In genomic region chrX:118368398-118368797, GRCh38 we compare ENCODE assay signal across 11 cellular contexts.
"Had no signal": no experiment of that assay in that cellular context is flagged by ENCODE, and none has a peak within 500 bp of the region (broad histone marks: within the 10 kb centered on the region; RNA-seq: fewer than 3 reads in every experiment).

No MANE protein-coding gene starts in this region.

- H3K27ac ChIP-seq: GM23248 had no signal

- DNase-seq: GM23248, GOT3, H7, H9, HCEC 1CT, HFFc6 had no signal

- ATAC-seq: GM23338, HCT116 had no signal

- H3K36me3 ChIP-seq: HAP-1 had no signal

- H3K4me3 ChIP-seq: GM23248, GM23338, HAP-1 had no signal

- H3K9me3 ChIP-seq: HAP-1 had no signal

- H2AFZ ChIP-seq: GM23248, GM23338 had no signal

- FAIRE-seq: H1, H54 had no signal

- H3K9ac ChIP-seq: GM23248 had no signal

- H3K4me2 ChIP-seq: GM23338 had no signal
